Comparison of ENCODE assay signal across 17 cellular contexts in genomic region chr9:132699926-132700325, GRCh38. TPM values are rescaled to one million over a fixed set of nuclear protein-coding genes. Genes with fewer than 3 reads are reported as not detected.
DNase-seq lines count a peak whose midpoint lies in the region; ATAC-seq, FAIRE-seq and TF ChIP-seq lines count a peak whose summit lies in the region.
"Had no signal": no experiment of that assay in that cellular context is flagged by ENCODE, and none has a peak within 500 bp of the region (broad histone marks: within the 10 kb centered on the region; RNA-seq: fewer than 3 reads in every experiment).

No MANE protein-coding gene starts in this region.

- TF ChIP-seq CTCF in AG09319 (IDR thresholded peaks at IDR 0.05; ENCODE audit: low read depth, low read length) (no peak), fibroblast of villous mesenchyme (IDR thresholded peaks at IDR 0.05; ENCODE audit: insufficient read depth, low read depth, low read length) (no peak)

- peak; percentile 94 for FAIRE-seq in endometrium (lab: Jason Lieb, UNC)

- intact Hi-C loops in activated CD4-positive, alpha-beta T cell treated with anti-CD3 and anti-CD28 coated beads, Interleukin-2, amount 10 ng/mL, durations not matched to agents 24 days and 14 days (cut with micrococcal nuclease), result no loop called here

- H3K4me3 Mint-ChIP-seq in activated CD4-positive, alpha-beta T cell treated with anti-CD3 and anti-CD28 coated beads, Interleukin-2, amount 10 ng/mL, durations not matched to agents 24 days and 14 days, result no peak overlapping the region
- H3K4me3 Mint-ChIP-seq: CD8-positive, alpha-beta T cell had no signal

- H3K4me1 Mint-ChIP-seq in activated CD4-positive, alpha-beta T cell treated with anti-CD3 and anti-CD28 coated beads, Interleukin-2, amount 10 ng/mL, durations not matched to agents 24 days and 14 days, result no peaks in the 10 kb centered on the region

- no peaks in the 10 kb centered on the region for H3K36me3 Mint-ChIP-seq in activated CD4-positive, alpha-beta T cell treated with anti-CD3 and anti-CD28 coated beads, Interleukin-2, amount 10 ng/mL, durations not matched to agents 24 days and 14 days (ENCODE audit: low read depth)
- H3K36me3 Mint-ChIP-seq: CD8-positive, alpha-beta T cell had no signal

- peaks cover 8% of the 10 kb centered on the region for H3K27me3 Mint-ChIP-seq in activated CD4-positive, alpha-beta T cell treated with anti-CD3 and anti-CD28 coated beads, Interleukin-2, amount 10 ng/mL, durations not matched to agents 24 days and 14 days

- no peak overlapping the region for H3K4me3 ChIP-seq in fibroblast of villous mesenchyme (ENCODE audit: low read depth, low read length)
- H3K4me3 ChIP-seq: BLaER1 treated with 17β-estradiol and CSF1 and Interleukin-3, amounts not matched to agents 10 nM and 100 nM; SJSA1 had no signal

- ATAC-seq in GM21717 (IDR thresholded peaks at IDR 0.05; ENCODE audit: unreplicated experiment), result no peak
- ATAC-seq: CD8-positive, alpha-beta T cell; Panc1 had no signal

- DNase-seq in AG09319 (ENCODE audit: extremely low read depth, low read depth) (peak; percentile 4), NCI-H2171 (lab: John Stamatoyannopoulos, UW) (peak; percentile 26), fibroblast of villous mesenchyme (ENCODE audit: low read depth) (peak; percentile 80), ureter (ENCODE audit: low spot score) (no peak)
- DNase-seq in activated CD4-positive, alpha-beta T cell treated with anti-CD3 and anti-CD28 coated beads, Interleukin-2, amount 10 ng/mL, durations not matched to agents 24 days and 14 days, result no peak
- DNase-seq: Calu3; CD8-positive, alpha-beta T cell; DMS79; H7; NCI-H1436; NCI-H2081; NCI-H524 had no signal

- H3K9me3 Mint-ChIP-seq in activated CD4-positive, alpha-beta T cell treated with anti-CD3 and anti-CD28 coated beads, Interleukin-2, amount 10 ng/mL, durations not matched to agents 24 days and 14 days, result peaks cover 19% of the 10 kb centered on the region

- no peak overlapping the region for H3K27ac Mint-ChIP-seq in activated CD4-positive, alpha-beta T cell treated with anti-CD3 and anti-CD28 coated beads, Interleukin-2, amount 10 ng/mL, durations not matched to agents 24 days and 14 days
- H3K27ac Mint-ChIP-seq: CD8-positive, alpha-beta T cell had no signal

RNA-seq across cellular contexts. Expression of gene GTF3C4, which starts 29.7 kb away (rescaled TPM):
- total RNA-seq in fibroblast of villous mesenchyme (18.4 and 22.9 TPM in 2 replicates), ureter (16.5 TPM)
- 19.4 and 19.5 TPM in 2 replicates for total RNA-seq in activated CD4-positive, alpha-beta T cell treated with anti-CD3 and anti-CD28 coated beads, Interleukin-2, amount 10 ng/mL, durations not matched to agents 24 days and 14 days

RNA-seq across cellular contexts. Expression of gene DDX31, which starts 30.1 kb away (rescaled TPM):
- total RNA-seq in fibroblast of villous mesenchyme, result 13.9 and 19.4 TPM in 2 replicates
- total RNA-seq in activated CD4-positive, alpha-beta T cell treated with anti-CD3 and anti-CD28 coated beads, Interleukin-2, amount 10 ng/mL, durations not matched to agents 24 days and 14 days, result 28.2 and 31.8 TPM in 2 replicates
- 25.8 TPM for total RNA-seq in ureter

Comparison
In these comparisons a context has a peak if more than half of its experiments do, and no peak if none do; other contexts are left out.
1. DNase-seq: peak in AG09319 (single experiment), NCI-H2171 (single experiment) and fibroblast of villous mesenchyme (single experiment); none in activated CD4-positive, alpha-beta T cell treated with anti-CD3 and anti-CD28 coated beads, Interleukin-2, amount 10 ng/mL, durations not matched to agents 24 days and 14 days (single experiment) and ureter (single experiment).